ENCODE assay signal across 11 cellular contexts in the genomic region with DNA sequence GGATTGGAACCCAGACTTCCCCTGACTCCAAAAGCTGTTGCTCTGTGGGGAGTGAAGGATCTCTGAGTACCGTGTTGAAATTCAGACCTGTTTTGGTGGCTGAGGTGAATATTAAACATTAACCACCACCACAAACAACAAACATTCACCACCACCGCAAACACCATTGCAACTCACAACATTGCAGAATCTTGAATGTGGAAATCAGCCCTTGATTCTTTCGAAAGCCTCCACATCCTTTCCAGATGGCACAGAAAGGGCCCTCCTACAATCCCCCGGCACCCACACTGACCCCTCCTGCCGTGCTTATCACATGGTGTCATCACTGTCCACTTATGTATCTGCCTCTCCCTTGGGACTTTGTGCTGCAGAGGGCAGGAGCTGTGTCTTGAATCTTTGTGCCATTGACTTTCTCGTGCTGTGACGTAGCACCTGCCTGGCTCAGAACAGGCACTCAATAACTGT. TPM values are rescaled to one million over a fixed set of nuclear protein-coding genes. Genes with fewer than 3 reads are reported as not detected.
DNase-seq lines count a peak whose midpoint lies in the region; ATAC-seq, FAIRE-seq and TF ChIP-seq lines count a peak whose summit lies in the region.
"Had no signal": no experiment of that assay in that cellular context is flagged by ENCODE, and none has a peak within 500 bp of the region (broad histone marks: within the 10 kb centered on the region; RNA-seq: fewer than 3 reads in every experiment).

No MANE protein-coding gene starts in this region.

- H3K36me3 ChIP-seq in gastroesophageal sphincter = no peaks in the 10 kb centered on the region
- no peaks in the 10 kb centered on the region for H3K36me3 ChIP-seq in pancreas

- no peaks in the 10 kb centered on the region for H3K9me3 Mint-ChIP-seq in activated T-helper 2 cell treated with anti-CD3 and anti-CD28 coated beads, Interferon-gamma antibody, Interleukin-2, Interleukin-4, amounts not matched to agents 10 μg/mL and 5 μg/mL and 100 μg/mL, durations not matched to agents 14 hours and 24 hours and 36 hours
- H3K9me3 Mint-ChIP-seq in activated naive CD8-positive, alpha-beta T cell treated with anti-CD3 and anti-CD28 coated beads, Interleukin-2, amount 50 U/mL, for 24 hours = no peaks in the 10 kb centered on the region

- 15 to 20% methylated on average over 5 of the region's 7 CpGs for WGBS in gastroesophageal sphincter (ENCODE audit: low coverage in 1 of 2), 2 donors
- 17% methylated on average over 7 of the region's 7 CpGs for WGBS in pancreas, 2 donors

- H3K27ac ChIP-seq in gastroesophageal sphincter (peak overlapping the region in 3 of 4 donors; percentile 68 to 75 (median 73)), pancreas (no peak overlapping the region)

- intact Hi-C loops in pancreas (cut with DNase I) = no loop called here
- intact Hi-C loops in activated T-helper 2 cell treated with anti-CD3 and anti-CD28 coated beads, Interferon-gamma antibody, Interleukin-2, Interleukin-4, amounts not matched to agents 10 μg/mL and 5 μg/mL and 100 μg/mL, durations not matched to agents 14 hours and 24 hours and 36 hours (cut with micrococcal nuclease) = no loop called here

- H3K27ac Mint-ChIP-seq in activated T-helper 2 cell treated with anti-CD3 and anti-CD28 coated beads, Interferon-gamma antibody, Interleukin-2, Interleukin-4, amounts not matched to agents 10 μg/mL and 5 μg/mL and 100 μg/mL, durations not matched to agents 14 hours and 24 hours and 36 hours = no peak overlapping the region
- H3K27ac Mint-ChIP-seq in activated naive CD8-positive, alpha-beta T cell treated with anti-CD3 and anti-CD28 coated beads, Interleukin-2, amount 50 U/mL, for 24 hours = no peak overlapping the region

- DNase-seq in GM04503 (ENCODE audit: low read depth) (peak; percentile 67), RPMI7951 (ENCODE audit: low read depth) (peak; percentile 77), pancreas (no peak), DMS53 treated with DMSO at 0.1 percent for 48 hours (lab: John Stamatoyannopoulos, UW; ENCODE audit: unreplicated experiment) (no peak)
- no peak for DNase-seq in activated naive CD4-positive, alpha-beta T cell treated with anti-CD3 and anti-CD28 coated beads, Interleukin-2, amount 50 U/mL, for 16 hours
- no peak for DNase-seq in activated T-helper 2 cell treated with anti-CD3 and anti-CD28 coated beads, Interferon-gamma antibody, Interleukin-2, Interleukin-4, amounts not matched to agents 10 μg/mL and 5 μg/mL and 100 μg/mL, durations not matched to agents 14 hours and 24 hours and 36 hours (ENCODE audit: low spot score)
- DNase-seq in activated naive CD8-positive, alpha-beta T cell treated with anti-CD3 and anti-CD28 coated beads, Interleukin-2, amount 50 U/mL, for 24 hours = no peak
- DNase-seq: activated CD8-positive, alpha-beta memory T cell treated with anti-CD3 and anti-CD28 coated beads for 24 hours; substantia nigra had no signal

- H3K4me3 Mint-ChIP-seq in activated T-helper 2 cell treated with anti-CD3 and anti-CD28 coated beads, Interferon-gamma antibody, Interleukin-2, Interleukin-4, amounts not matched to agents 10 μg/mL and 5 μg/mL and 100 μg/mL, durations not matched to agents 14 hours and 24 hours and 36 hours (ENCODE audit: low read depth) = no peak overlapping the region
- no peak overlapping the region for H3K4me3 Mint-ChIP-seq in activated naive CD8-positive, alpha-beta T cell treated with anti-CD3 and anti-CD28 coated beads, Interleukin-2, amount 50 U/mL, for 24 hours

- TF ChIP-seq CTCF in gastroesophageal sphincter (IDR thresholded peaks at IDR 0.05) (no peak), pancreas (IDR thresholded peaks at IDR 0.05) (no peak)

- peaks cover 41% of the 10 kb centered on the region for H3K27me3 Mint-ChIP-seq in activated T-helper 2 cell treated with anti-CD3 and anti-CD28 coated beads, Interferon-gamma antibody, Interleukin-2, Interleukin-4, amounts not matched to agents 10 μg/mL and 5 μg/mL and 100 μg/mL, durations not matched to agents 14 hours and 24 hours and 36 hours (ENCODE audit: low read depth)
- peaks cover 51% of the 10 kb centered on the region for H3K27me3 Mint-ChIP-seq in activated naive CD8-positive, alpha-beta T cell treated with anti-CD3 and anti-CD28 coated beads, Interleukin-2, amount 50 U/mL, for 24 hours

- no peak for TF ChIP-seq EP300 in gastroesophageal sphincter (IDR thresholded peaks at IDR 0.05)

- peak; percentile 59 for ATAC-seq in gastroesophageal sphincter
- ATAC-seq in pancreas = peak in 3 of 4 donors; percentile 36 to 50 (median 43)
- ATAC-seq in activated naive CD8-positive, alpha-beta T cell treated with anti-CD3 and anti-CD28 coated beads, Interleukin-2, amount 50 U/mL, for 24 hours = no peak

- H3K4me1 Mint-ChIP-seq in activated T-helper 2 cell treated with anti-CD3 and anti-CD28 coated beads, Interferon-gamma antibody, Interleukin-2, Interleukin-4, amounts not matched to agents 10 μg/mL and 5 μg/mL and 100 μg/mL, durations not matched to agents 14 hours and 24 hours and 36 hours (ENCODE audit: low read depth) = peaks cover 9% of the 10 kb centered on the region
- no peaks in the 10 kb centered on the region for H3K4me1 Mint-ChIP-seq in activated naive CD8-positive, alpha-beta T cell treated with anti-CD3 and anti-CD28 coated beads, Interleukin-2, amount 50 U/mL, for 24 hours

- H3K4me3 ChIP-seq in gastroesophageal sphincter (peak overlapping the region in 1 of 2 donors; percentile 33), pancreas (no peak overlapping the region)

- H3K36me3 Mint-ChIP-seq in activated T-helper 2 cell treated with anti-CD3 and anti-CD28 coated beads, Interferon-gamma antibody, Interleukin-2, Interleukin-4, amounts not matched to agents 10 μg/mL and 5 μg/mL and 100 μg/mL, durations not matched to agents 14 hours and 24 hours and 36 hours (ENCODE audit: low read depth) = no peaks in the 10 kb centered on the region
- no peaks in the 10 kb centered on the region for H3K36me3 Mint-ChIP-seq in activated naive CD8-positive, alpha-beta T cell treated with anti-CD3 and anti-CD28 coated beads, Interleukin-2, amount 50 U/mL, for 24 hours (ENCODE audit: low read depth)

- H3K4me1 ChIP-seq in gastroesophageal sphincter = peaks cover 0 to 10% (median 0%) of the 10 kb centered on the region in 3 donors
- no peaks in the 10 kb centered on the region for H3K4me1 ChIP-seq in pancreas

- TF ChIP-seq POLR2A in gastroesophageal sphincter (IDR thresholded peaks at IDR 0.05) = no peak

- H3K9me3 ChIP-seq in gastroesophageal sphincter (peaks cover 0 to 3% (median 0%) of the 10 kb centered on the region in 3 donors), pancreas (no peaks in the 10 kb centered on the region)

- H3K27me3 ChIP-seq in gastroesophageal sphincter (peaks cover 88% of the 10 kb centered on the region), pancreas (peaks cover 0 to 10% (median 0%) of the 10 kb centered on the region in 4 donors)

- FAIRE-seq in pancreas (lab: Jason Lieb, UNC) = no peak

RNA-seq across cellular contexts. Expression of gene CDA, which starts 1.4 kb away (rescaled TPM):
- 23.9 and 24.9 TPM in 2 replicates for total RNA-seq in RPMI7951 (2014; rRNA removed; shearing (Covaris generic))
- total RNA-seq in gastroesophageal sphincter (1 to 10 TPM in 2 of 4 donors, under 1 TPM in 1, not detected in 1; 0.96 to 4.3 (median 3.1) TPM), pancreas (1 to 10 TPM in 1 of 6 donors, under 1 TPM in 4, not detected in 1; 0.16 to 1.0 (median 0.41) TPM)
- 1 to 10 TPM in 1 of 2 donors, under 1 TPM in 1; 0.92 to 1.2 TPM for polyA plus RNA-seq in pancreas
- total RNA-seq in activated T-helper 2 cell treated with anti-CD3 and anti-CD28 coated beads, Interferon-gamma antibody, Interleukin-2, Interleukin-4, amounts not matched to agents 10 μg/mL and 5 μg/mL and 100 μg/mL, durations not matched to agents 14 hours and 24 hours and 36 hours = not detected in 2 replicates
- total RNA-seq: LHCN-M2 had no signal

RNA-seq across cellular contexts. Expression of gene FAM43B, which starts 38.0 kb away (rescaled TPM):
- 0.10 TPM in 1 of 2 replicates, not detected in the other for total RNA-seq in RPMI7951 (2014; rRNA removed; shearing (Covaris generic))
- total RNA-seq in gastroesophageal sphincter (1 to 10 TPM in 2 of 4 donors, under 1 TPM in 2; 0.62 to 1.3 (median 1.1) TPM), pancreas (under 1 TPM in 5 of 6 donors, not detected in 1; 0.14 to 0.72 (median 0.20) TPM)
- under 1 TPM; 0.28 to 0.30 TPM for polyA plus RNA-seq in pancreas
- not detected in 2 replicates for total RNA-seq in activated T-helper 2 cell treated with anti-CD3 and anti-CD28 coated beads, Interferon-gamma antibody, Interleukin-2, Interleukin-4, amounts not matched to agents 10 μg/mL and 5 μg/mL and 100 μg/mL, durations not matched to agents 14 hours and 24 hours and 36 hours

RNA-seq across cellular contexts. Expression of gene PINK1, which starts 42.9 kb away (rescaled TPM):
- total RNA-seq in RPMI7951 (2014; rRNA removed; shearing (Covaris generic)) = 52.0 and 57.2 TPM in 2 replicates
- 100 to 1,000 TPM; 148 to 269 (median 203) TPM for total RNA-seq in gastroesophageal sphincter
- 10 to 100 TPM; 15.6 to 33.4 (median 27.7) TPM for total RNA-seq in pancreas
- polyA plus RNA-seq in pancreas = 10 to 100 TPM; 28.5 to 38.0 TPM
- total RNA-seq in activated T-helper 2 cell treated with anti-CD3 and anti-CD28 coated beads, Interferon-gamma antibody, Interleukin-2, Interleukin-4, amounts not matched to agents 10 μg/mL and 5 μg/mL and 100 μg/mL, durations not matched to agents 14 hours and 24 hours and 36 hours = 3.8 and 4.7 TPM in 2 replicates

Comparison
In these comparisons a context has a peak if more than half of its experiments do, and no peak if none do; other contexts are left out.
1. DNase-seq: peak in GM04503 (single experiment) and RPMI7951 (single experiment); none in pancreas (0 of 6), activated naive CD4-positive, alpha-beta T cell treated with anti-CD3 and anti-CD28 coated beads, Interleukin-2, amount 50 U/mL, for 16 hours (single experiment), activated T-helper 2 cell treated with anti-CD3 and anti-CD28 coated beads, Interferon-gamma antibody, Interleukin-2, Interleukin-4, amounts not matched to agents 10 μg/mL and 5 μg/mL and 100 μg/mL, durations not matched to agents 14 hours and 24 hours and 36 hours (single experiment), activated naive CD8-positive, alpha-beta T cell treated with anti-CD3 and anti-CD28 coated beads, Interleukin-2, amount 50 U/mL, for 24 hours (single experiment) and DMS53 treated with DMSO at 0.1 percent for 48 hours (single experiment).
2. H3K27ac ChIP-seq: peak in gastroesophageal sphincter (3 of 4); none in pancreas (0 of 4).